22 cellular contexts compared by ENCODE assay signal in the genomic region with DNA sequence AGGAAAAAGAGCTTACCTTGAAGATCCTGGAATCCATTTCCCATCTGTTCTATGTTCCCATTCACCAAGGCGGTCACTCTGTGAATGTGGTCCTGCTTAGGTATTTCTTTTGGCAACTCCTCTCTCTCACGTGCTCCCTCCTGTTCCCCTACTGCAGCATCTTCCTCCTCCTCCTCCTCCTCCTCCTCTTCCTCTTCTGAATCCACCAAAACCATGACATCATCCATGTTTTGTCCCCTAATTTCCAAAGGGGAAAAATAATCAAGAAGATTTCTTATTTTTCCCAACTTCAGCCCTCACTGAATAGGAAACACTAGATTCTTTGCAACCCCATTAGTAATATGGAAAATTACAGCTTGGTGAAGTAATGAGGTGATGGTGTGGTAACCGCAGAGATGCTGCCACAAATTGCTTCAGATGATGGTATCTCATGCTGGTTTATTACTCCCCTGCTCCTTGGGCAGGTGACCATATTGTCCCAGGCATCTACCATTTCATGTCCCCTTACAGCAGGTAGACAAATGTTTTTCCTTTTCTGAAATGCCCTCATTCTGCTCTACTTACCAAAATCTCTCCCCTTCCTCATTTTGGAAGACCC.
"Had no signal": no experiment of that assay in that cellular context is flagged by ENCODE, and none has a peak within 500 bp of the region (broad histone marks: within the 10 kb centered on the region; RNA-seq: fewer than 3 reads in every experiment).

No MANE protein-coding gene starts in this region.

- H3K4me3 Mint-ChIP-seq: activated CD8-positive, alpha-beta T cell treated with anti-CD3 and anti-CD28 coated beads, Interleukin-2, amount 10 ng/mL, durations not matched to agents 7 days and 5 days; activated naive CD8-positive, alpha-beta T cell; T-cell had no signal

- H3K27me3 ChIP-seq: brain microvascular endothelial cell, cardiac muscle cell had no signal

- H3K36me3 Mint-ChIP-seq: activated naive CD8-positive, alpha-beta T cell; T-cell had no signal

- H3K4me3 ChIP-seq: cardiac muscle cell, SK-N-MC had no signal

- H3K27ac Mint-ChIP-seq: activated CD8-positive, alpha-beta T cell treated with anti-CD3 and anti-CD28 coated beads, Interleukin-2, amount 10 ng/mL, durations not matched to agents 7 days and 5 days; activated naive CD8-positive, alpha-beta T cell; T-cell had no signal

- H3K9me3 Mint-ChIP-seq: T-cell had no signal

- DNase-seq: activated CD4-positive, CD25-positive, alpha-beta regulatory T cell; activated CD8-positive, alpha-beta memory T cell treated with anti-CD3 and anti-CD28 coated beads, Interleukin-2, amount 50 U/mL, for 48 hours; activated CD8-positive, alpha-beta T cell treated with anti-CD3 and anti-CD28 coated beads, Interleukin-2, amount 10 ng/mL, durations not matched to agents 7 days and 5 days; activated effector memory CD4-positive, alpha-beta T cell treated with Interleukin-2 at 50 U/mL for 16 hours; activated naive CD4-positive, alpha-beta T cell treated with Interleukin-2 at 50 U/mL for 16 hours; activated T-cell treated with anti-CD3 and anti-CD28 coated beads, Interleukin-2, amount 50 U/mL, for 48 hours; brain microvascular endothelial cell; KG1; NCI-H1092; NCI-H1417; NCI-H1930; NCI-H2171 treated with DMSO at 0.1 percent for 48 hours; NCI-H226; NCI-H526; NCI-H82; OCI-M1; RPMI8226; T-cell; T1000 had no signal

- H3K27ac ChIP-seq: brain microvascular endothelial cell, cardiac muscle cell, SK-N-MC had no signal

- H3K36me3 ChIP-seq: brain microvascular endothelial cell, cardiac muscle cell had no signal
